In the genomic region with DNA sequence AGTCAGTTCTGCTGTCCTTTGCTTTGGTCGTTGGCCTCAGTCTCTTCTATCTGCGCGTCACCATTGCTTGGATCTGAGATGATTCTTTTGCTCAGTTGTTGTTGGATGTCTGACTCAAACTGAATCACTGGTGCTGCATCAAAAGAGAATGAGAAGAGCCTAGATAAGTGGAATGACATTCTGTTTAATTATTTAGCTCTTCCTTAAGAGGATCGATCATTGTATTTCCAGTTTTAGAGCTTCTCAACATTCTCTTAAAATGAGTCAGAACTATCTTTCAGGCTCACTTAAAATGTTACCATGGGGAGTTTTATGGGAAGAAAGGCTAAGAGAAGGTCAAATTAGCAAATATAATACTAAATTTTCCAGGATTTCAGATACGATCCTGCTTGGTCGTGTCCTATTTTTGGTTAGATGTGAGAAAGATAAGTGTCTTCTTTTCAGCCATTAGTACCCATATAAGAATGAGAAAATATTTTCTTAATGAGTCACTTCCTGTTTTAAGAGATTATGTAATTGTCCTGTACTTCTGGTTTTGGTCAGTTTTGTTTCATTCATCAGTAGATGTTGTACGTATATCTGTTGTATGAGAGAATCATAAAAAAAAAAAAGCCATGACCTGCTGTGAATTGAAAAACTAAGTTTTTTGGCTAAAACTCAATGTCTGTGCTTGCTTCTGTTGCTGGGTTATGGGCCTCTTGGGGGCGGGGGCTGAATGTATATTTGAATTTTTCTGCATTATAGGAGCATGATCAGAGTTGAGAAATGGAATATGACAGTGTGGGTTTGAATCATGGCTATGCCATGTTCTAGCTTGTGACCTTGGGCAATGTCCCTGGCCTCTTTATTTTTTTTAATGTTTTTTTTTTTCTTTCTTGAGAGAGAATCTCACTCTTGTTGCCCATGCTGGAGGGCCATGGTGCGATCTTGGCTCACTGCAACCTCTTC, we compare ENCODE assay signal across 1 cellular context.
TF ChIP-seq lines count a peak whose summit lies in the region.

No MANE protein-coding gene starts in this region.

TF ChIP-seq in GM12878, 131 proteins besides CTCF, POLR2A, EP300 and RAD21 (continued from another document and continues in another):
- TF ChIP-seq MXI1 (IDR thresholded peaks at IDR 0.05; ENCODE audit: low read depth, low read length) (no peak), ESRRA (IDR thresholded peaks at IDR 0.05; ENCODE audit: low read length) (no peak), CEBPB (IDR thresholded peaks at IDR 0.05; ENCODE audit: borderline replicate concordance in 1 of 2, low read depth in 2 of 2, low read length in 2 of 2) (peak in 1 of 2 experiments; percentile 51; a peak in 1 of 4 replicates), TAF1 (IDR thresholded peaks at IDR 0.05; ENCODE audit: borderline replicate concordance, low read depth, low read length) (no peak; the same call in 1 of the 2 replicates), RFX5 (IDR thresholded peaks at IDR 0.05; ENCODE audit: low read depth, low read length) (no peak), SUPT20H (IDR thresholded peaks at IDR 0.05; ENCODE audit: borderline replicate concordance, control insufficient read depth, low read depth, low read length) (no peak), YY1 (IDR thresholded peaks at IDR 0.05; ENCODE audit: low read depth, low read length) (no peak; the same call in 1 of the 2 replicates), POLR2AphosphoS5 (IDR thresholded peaks at IDR 0.05; ENCODE audit: low read length) (no peak), HDAC2 (IDR thresholded peaks at IDR 0.05) (no peak), TCF7 (IDR thresholded peaks at IDR 0.05; ENCODE audit: borderline replicate concordance) (no peak), SREBF2 (IDR thresholded peaks at IDR 0.05; ENCODE audit: low read length) (no peak), GABPA (IDR thresholded peaks at IDR 0.05; ENCODE audit: low read depth) (peak; percentile 67), RB1 (IDR thresholded peaks at IDR 0.05; ENCODE audit: borderline replicate concordance) (no peak), CHD4 (IDR thresholded peaks at IDR 0.05) (no peak), MTA3 (IDR thresholded peaks at IDR 0.05; ENCODE audit: borderline replicate concordance, low read length) (0 out of 2 replicates have a peak, but pooled peaks have one; percentile 34), ZNF622 (IDR thresholded peaks at IDR 0.05) (no peak), GATAD2B (conservative IDR thresholded peaks at IDR 0.05; ENCODE audit: low read depth) (no peak), RBBP5 (conservative IDR thresholded peaks at IDR 0.05) (no peak), MYB (IDR thresholded peaks at IDR 0.05; ENCODE audit: borderline replicate concordance, low read depth, low read length) (no peak), BACH1 (IDR thresholded peaks at IDR 0.05; ENCODE audit: borderline replicate concordance) (no peak)
- TF ChIP-seq, protein P1, sequence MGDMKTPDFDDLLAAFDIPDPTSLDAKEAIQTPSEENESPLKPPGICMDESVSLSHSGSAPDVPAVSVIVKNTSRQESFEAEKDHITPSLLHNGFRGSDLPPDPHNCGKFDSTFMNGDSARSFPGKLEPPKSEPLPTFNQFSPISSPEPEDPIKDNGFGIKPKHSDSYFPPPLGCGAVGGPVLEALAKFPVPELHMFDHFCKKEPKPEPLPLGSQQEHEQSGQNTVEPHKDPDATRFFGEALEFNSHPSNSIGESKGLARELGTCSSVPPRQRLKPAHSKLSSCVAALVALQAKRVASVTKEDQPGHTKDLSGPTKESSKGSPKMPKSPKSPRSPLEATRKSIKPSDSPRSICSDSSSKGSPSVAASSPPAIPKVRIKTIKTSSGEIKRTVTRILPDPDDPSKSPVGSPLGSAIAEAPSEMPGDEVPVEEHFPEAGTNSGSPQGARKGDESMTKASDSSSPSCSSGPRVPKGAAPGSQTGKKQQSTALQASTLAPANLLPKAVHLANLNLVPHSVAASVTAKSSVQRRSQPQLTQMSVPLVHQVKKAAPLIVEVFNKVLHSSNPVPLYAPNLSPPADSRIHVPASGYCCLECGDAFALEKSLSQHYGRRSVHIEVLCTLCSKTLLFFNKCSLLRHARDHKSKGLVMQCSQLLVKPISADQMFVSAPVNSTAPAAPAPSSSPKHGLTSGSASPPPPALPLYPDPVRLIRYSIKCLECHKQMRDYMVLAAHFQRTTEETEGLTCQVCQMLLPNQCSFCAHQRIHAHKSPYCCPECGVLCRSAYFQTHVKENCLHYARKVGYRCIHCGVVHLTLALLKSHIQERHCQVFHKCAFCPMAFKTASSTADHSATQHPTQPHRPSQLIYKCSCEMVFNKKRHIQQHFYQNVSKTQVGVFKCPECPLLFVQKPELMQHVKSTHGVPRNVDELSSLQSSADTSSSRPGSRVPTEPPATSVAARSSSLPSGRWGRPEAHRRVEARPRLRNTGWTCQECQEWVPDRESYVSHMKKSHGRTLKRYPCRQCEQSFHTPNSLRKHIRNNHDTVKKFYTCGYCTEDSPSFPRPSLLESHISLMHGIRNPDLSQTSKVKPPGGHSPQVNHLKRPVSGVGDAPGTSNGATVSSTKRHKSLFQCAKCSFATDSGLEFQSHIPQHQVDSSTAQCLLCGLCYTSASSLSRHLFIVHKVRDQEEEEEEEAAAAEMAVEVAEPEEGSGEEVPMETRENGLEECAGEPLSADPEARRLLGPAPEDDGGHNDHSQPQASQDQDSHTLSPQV (IDR thresholded peaks at IDR 0.05), result no peak
- TF ChIP-seq, protein P2, sequence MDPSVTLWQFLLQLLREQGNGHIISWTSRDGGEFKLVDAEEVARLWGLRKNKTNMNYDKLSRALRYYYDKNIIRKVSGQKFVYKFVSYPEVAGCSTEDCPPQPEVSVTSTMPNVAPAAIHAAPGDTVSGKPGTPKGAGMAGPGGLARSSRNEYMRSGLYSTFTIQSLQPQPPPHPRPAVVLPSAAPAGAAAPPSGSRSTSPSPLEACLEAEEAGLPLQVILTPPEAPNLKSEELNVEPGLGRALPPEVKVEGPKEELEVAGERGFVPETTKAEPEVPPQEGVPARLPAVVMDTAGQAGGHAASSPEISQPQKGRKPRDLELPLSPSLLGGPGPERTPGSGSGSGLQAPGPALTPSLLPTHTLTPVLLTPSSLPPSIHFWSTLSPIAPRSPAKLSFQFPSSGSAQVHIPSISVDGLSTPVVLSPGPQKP (IDR thresholded peaks at IDR 0.05; ENCODE audit: low read depth, low read length), result no peak
- TF ChIP-seq, protein P3, sequence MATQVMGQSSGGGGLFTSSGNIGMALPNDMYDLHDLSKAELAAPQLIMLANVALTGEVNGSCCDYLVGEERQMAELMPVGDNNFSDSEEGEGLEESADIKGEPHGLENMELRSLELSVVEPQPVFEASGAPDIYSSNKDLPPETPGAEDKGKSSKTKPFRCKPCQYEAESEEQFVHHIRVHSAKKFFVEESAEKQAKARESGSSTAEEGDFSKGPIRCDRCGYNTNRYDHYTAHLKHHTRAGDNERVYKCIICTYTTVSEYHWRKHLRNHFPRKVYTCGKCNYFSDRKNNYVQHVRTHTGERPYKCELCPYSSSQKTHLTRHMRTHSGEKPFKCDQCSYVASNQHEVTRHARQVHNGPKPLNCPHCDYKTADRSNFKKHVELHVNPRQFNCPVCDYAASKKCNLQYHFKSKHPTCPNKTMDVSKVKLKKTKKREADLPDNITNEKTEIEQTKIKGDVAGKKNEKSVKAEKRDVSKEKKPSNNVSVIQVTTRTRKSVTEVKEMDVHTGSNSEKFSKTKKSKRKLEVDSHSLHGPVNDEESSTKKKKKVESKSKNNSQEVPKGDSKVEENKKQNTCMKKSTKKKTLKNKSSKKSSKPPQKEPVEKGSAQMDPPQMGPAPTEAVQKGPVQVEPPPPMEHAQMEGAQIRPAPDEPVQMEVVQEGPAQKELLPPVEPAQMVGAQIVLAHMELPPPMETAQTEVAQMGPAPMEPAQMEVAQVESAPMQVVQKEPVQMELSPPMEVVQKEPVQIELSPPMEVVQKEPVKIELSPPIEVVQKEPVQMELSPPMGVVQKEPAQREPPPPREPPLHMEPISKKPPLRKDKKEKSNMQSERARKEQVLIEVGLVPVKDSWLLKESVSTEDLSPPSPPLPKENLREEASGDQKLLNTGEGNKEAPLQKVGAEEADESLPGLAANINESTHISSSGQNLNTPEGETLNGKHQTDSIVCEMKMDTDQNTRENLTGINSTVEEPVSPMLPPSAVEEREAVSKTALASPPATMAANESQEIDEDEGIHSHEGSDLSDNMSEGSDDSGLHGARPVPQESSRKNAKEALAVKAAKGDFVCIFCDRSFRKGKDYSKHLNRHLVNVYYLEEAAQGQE (IDR thresholded peaks at IDR 0.05; ENCODE audit: low read depth, low read length), result no peak
- TF ChIP-seq, protein P4, sequence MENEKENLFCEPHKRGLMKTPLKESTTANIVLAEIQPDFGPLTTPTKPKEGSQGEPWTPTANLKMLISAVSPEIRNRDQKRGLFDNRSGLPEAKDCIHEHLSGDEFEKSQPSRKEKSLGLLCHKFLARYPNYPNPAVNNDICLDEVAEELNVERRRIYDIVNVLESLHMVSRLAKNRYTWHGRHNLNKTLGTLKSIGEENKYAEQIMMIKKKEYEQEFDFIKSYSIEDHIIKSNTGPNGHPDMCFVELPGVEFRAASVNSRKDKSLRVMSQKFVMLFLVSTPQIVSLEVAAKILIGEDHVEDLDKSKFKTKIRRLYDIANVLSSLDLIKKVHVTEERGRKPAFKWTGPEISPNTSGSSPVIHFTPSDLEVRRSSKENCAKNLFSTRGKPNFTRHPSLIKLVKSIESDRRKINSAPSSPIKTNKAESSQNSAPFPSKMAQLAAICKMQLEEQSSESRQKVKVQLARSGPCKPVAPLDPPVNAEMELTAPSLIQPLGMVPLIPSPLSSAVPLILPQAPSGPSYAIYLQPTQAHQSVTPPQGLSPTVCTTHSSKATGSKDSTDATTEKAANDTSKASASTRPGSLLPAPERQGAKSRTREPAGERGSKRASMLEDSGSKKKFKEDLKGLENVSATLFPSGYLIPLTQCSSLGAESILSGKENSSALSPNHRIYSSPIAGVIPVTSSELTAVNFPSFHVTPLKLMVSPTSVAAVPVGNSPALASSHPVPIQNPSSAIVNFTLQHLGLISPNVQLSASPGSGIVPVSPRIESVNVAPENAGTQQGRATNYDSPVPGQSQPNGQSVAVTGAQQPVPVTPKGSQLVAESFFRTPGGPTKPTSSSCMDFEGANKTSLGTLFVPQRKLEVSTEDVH (IDR thresholded peaks at IDR 0.05; ENCODE audit: low read depth, partially characterized antibody), result no peak
- TF ChIP-seq, protein P5, sequence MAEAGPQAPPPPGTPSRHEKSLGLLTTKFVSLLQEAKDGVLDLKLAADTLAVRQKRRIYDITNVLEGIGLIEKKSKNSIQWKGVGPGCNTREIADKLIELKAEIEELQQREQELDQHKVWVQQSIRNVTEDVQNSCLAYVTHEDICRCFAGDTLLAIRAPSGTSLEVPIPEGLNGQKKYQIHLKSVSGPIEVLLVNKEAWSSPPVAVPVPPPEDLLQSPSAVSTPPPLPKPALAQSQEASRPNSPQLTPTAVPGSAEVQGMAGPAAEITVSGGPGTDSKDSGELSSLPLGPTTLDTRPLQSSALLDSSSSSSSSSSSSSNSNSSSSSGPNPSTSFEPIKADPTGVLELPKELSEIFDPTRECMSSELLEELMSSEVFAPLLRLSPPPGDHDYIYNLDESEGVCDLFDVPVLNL (IDR thresholded peaks at IDR 0.05; ENCODE audit: low read depth, low read length), result no peak
- TF ChIP-seq, protein P6, sequence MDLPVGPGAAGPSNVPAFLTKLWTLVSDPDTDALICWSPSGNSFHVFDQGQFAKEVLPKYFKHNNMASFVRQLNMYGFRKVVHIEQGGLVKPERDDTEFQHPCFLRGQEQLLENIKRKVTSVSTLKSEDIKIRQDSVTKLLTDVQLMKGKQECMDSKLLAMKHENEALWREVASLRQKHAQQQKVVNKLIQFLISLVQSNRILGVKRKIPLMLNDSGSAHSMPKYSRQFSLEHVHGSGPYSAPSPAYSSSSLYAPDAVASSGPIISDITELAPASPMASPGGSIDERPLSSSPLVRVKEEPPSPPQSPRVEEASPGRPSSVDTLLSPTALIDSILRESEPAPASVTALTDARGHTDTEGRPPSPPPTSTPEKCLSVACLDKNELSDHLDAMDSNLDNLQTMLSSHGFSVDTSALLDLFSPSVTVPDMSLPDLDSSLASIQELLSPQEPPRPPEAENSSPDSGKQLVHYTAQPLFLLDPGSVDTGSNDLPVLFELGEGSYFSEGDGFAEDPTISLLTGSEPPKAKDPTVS (IDR thresholded peaks at IDR 0.05; ENCODE audit: low read depth, low read length), result no peak
- TF ChIP-seq, protein P7, sequence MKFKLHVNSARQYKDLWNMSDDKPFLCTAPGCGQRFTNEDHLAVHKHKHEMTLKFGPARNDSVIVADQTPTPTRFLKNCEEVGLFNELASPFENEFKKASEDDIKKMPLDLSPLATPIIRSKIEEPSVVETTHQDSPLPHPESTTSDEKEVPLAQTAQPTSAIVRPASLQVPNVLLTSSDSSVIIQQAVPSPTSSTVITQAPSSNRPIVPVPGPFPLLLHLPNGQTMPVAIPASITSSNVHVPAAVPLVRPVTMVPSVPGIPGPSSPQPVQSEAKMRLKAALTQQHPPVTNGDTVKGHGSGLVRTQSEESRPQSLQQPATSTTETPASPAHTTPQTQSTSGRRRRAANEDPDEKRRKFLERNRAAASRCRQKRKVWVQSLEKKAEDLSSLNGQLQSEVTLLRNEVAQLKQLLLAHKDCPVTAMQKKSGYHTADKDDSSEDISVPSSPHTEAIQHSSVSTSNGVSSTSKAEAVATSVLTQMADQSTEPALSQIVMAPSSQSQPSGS (IDR thresholded peaks at IDR 0.05; ENCODE audit: low read length), result peak; percentile 98
- TF ChIP-seq, protein P8, sequence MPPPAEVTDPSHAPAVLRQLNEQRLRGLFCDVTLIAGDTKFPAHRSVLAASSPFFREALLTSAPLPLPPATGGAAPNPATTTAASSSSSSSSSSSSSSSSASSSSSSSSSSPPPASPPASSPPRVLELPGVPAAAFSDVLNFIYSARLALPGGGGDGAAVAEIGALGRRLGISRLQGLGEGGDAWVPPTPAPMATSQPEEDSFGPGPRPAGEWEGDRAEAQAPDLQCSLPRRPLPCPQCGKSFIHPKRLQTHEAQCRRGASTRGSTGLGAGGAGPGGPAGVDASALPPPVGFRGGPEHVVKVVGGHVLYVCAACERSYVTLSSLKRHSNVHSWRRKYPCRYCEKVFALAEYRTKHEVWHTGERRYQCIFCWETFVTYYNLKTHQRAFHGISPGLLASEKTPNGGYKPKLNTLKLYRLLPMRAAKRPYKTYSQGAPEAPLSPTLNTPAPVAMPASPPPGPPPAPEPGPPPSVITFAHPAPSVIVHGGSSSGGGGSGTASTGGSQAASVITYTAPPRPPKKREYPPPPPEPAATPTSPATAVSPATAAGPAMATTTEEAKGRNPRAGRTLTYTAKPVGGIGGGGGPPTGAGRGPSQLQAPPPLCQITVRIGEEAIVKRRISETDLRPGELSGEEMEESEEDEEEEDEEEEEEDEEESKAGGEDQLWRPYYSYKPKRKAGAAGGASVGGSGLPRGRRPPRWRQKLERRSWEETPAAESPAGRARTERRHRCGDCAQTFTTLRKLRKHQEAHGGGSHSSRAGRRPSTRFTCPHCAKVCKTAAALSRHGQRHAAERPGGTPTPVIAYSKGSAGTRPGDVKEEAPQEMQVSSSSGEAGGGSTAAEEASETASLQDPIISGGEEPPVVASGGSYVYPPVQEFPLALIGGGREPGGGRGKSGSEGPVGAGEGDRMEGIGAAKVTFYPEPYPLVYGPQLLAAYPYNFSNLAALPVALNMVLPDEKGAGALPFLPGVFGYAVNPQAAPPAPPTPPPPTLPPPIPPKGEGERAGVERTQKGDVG (CRISPR knock-in tag; IDR thresholded peaks at IDR 0.05), result no peak
